In genomic region chr6:136643850-136644596, GRCh38 we compare ENCODE assay signal across 7 cellular contexts.
DNase-seq lines count a peak whose midpoint lies in the region; ATAC-seq and TF ChIP-seq lines count a peak whose summit lies in the region.

No MANE protein-coding gene starts in this region.

- DNase-seq in NCI-H82 (lab: John Stamatoyannopoulos, UW) (peak; percentile 92), memory B cell (ENCODE audit: low spot score in 2 of 2) (peak; percentile 73 to 85)
- DNase-seq in activated CD8-positive, alpha-beta T cell treated with anti-CD3 and anti-CD28 coated beads for 36 hours = peak; percentile 90
- peak; percentile 71 for DNase-seq in effector CD8-positive, alpha-beta T cell (lab: John Stamatoyannopoulos, UW)
- DNase-seq in stimulated activated CD8-positive, alpha-beta memory T cell treated with anti-CD3 and anti-CD28 coated beads, Interleukin-15, amount 100 ng/mL, for 4 hours (ENCODE audit: low read depth in 2 of 2) = peak; percentile 27 to 55

- no peaks in the 10 kb centered on the region for H3K27me3 Mint-ChIP-seq in activated CD8-positive, alpha-beta T cell treated with anti-CD3 and anti-CD28 coated beads for 36 hours
- no peaks in the 10 kb centered on the region for H3K27me3 Mint-ChIP-seq in memory B cell

- POLR2A ChIA-PET in activated CD8-positive, alpha-beta T cell treated with anti-CD3 and anti-CD28 coated beads for 36 hours (lab: Charles Lee) = interaction anchor here (0.9 to 2.4 kb wide), 3 partner anchors 143 to 149 kb away, joined by 3 to 29 read pairs (median 8); partner anchors contain the start of gene MAP3K5

- TF ChIP-seq CTCF in activated CD8-positive, alpha-beta T cell treated with anti-CD3 and anti-CD28 coated beads for 36 hours (IDR thresholded peaks at IDR 0.05) = peak; percentile 95

- CTCF ChIA-PET in activated CD8-positive, alpha-beta T cell treated with anti-CD3 and anti-CD28 coated beads for 36 hours (lab: Charles Lee) = interaction anchor here (0.6 to 13.0 kb wide), 71 partner anchors 9 to 1559 kb away, joined by 3 to 370 read pairs (median 5); partner anchors contain the start of genes MAP3K5, MAP7, PEX7 and SLC35D3

- no peak overlapping the region for H3K4me3 Mint-ChIP-seq in activated CD8-positive, alpha-beta T cell treated with anti-CD3 and anti-CD28 coated beads for 36 hours
- H3K4me3 Mint-ChIP-seq in memory B cell = no peak overlapping the region

- H3K36me3 Mint-ChIP-seq in activated CD8-positive, alpha-beta T cell treated with anti-CD3 and anti-CD28 coated beads for 36 hours (ENCODE audit: low read depth) = no peaks in the 10 kb centered on the region
- peaks cover 5% of the 10 kb centered on the region for H3K36me3 Mint-ChIP-seq in memory B cell

- intact Hi-C loops in activated CD8-positive, alpha-beta T cell treated with anti-CD3 and anti-CD28 coated beads for 36 hours (cut with micrococcal nuclease) = loop anchor here (1.0 kb wide), 1 partner anchor 149 kb away; no protein-coding TSS in a partner anchor

- ATAC-seq in GM18502 (IDR thresholded peaks at IDR 0.05; ENCODE audit: poor library complexity, unreplicated experiment) (peak; percentile 57), HG03571 (IDR thresholded peaks at IDR 0.05; ENCODE audit: unreplicated experiment) (peak; percentile 59), memory B cell (ENCODE audit: low read depth) (peak; percentile 86)
- peak; percentile 41 for ATAC-seq in activated CD8-positive, alpha-beta T cell treated with anti-CD3 and anti-CD28 coated beads for 36 hours

- no peaks in the 10 kb centered on the region for H3K4me1 Mint-ChIP-seq in activated CD8-positive, alpha-beta T cell treated with anti-CD3 and anti-CD28 coated beads for 36 hours (ENCODE audit: low read depth)
- no peaks in the 10 kb centered on the region for H3K4me1 Mint-ChIP-seq in memory B cell

- no peaks in the 10 kb centered on the region for H3K9me3 Mint-ChIP-seq in activated CD8-positive, alpha-beta T cell treated with anti-CD3 and anti-CD28 coated beads for 36 hours
- no peaks in the 10 kb centered on the region for H3K9me3 Mint-ChIP-seq in memory B cell

- no peak overlapping the region for H3K27ac Mint-ChIP-seq in activated CD8-positive, alpha-beta T cell treated with anti-CD3 and anti-CD28 coated beads for 36 hours
- no peak overlapping the region for H3K27ac Mint-ChIP-seq in memory B cell

Comparison
In these comparisons a context has a peak if more than half of its experiments do, and no peak if none do; other contexts are left out.
1. Peak in every context shown above with its lines: DNase-seq and ATAC-seq.
2. DNase-seq: peak in every context shown above with its lines; median percentile 92 in NCI-H82; 90 in activated CD8-positive, alpha-beta T cell treated with anti-CD3 and anti-CD28 coated beads for 36 hours; 79 in memory B cell; 71 in effector CD8-positive, alpha-beta T cell; 41 in stimulated activated CD8-positive, alpha-beta memory T cell treated with anti-CD3 and anti-CD28 coated beads, Interleukin-15, amount 100 ng/mL, for 4 hours.